ENCODE assay signal across 10 cellular contexts in the genomic region with DNA sequence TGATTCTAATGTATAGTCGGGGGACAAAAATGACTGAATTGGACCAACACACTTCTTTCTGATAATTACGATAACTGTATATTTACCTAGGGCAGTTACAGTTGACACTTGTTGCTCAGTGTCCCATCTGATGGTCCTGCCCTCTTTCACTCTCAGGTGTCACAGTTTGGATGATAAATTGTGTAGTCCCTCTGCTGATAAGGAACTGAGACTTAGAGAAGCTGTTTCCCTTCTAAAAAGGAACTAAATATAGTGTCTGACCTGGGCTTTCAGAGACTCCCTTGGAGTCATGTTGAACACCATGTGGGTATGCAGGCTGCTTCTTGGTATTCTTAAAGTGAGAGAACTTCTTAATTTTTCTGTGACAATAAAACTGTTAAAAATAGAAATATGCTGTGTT.
DNase-seq lines count a peak whose midpoint lies in the region; ATAC-seq lines count a peak whose summit lies in the region.
"Had no signal": no experiment of that assay in that cellular context is flagged by ENCODE, and none has a peak within 500 bp of the region (broad histone marks: within the 10 kb centered on the region; RNA-seq: fewer than 3 reads in every experiment).

No MANE protein-coding gene starts in this region.

- peak; percentile 97 for ATAC-seq in GM18858 (IDR thresholded peaks at IDR 0.05; ENCODE audit: unreplicated experiment)
- peak; percentile 97 for ATAC-seq in GM21447 (IDR thresholded peaks at IDR 0.05; ENCODE audit: unreplicated experiment)
- peak; percentile 83 for ATAC-seq in HG03060 (IDR thresholded peaks at IDR 0.05; ENCODE audit: low read depth, unreplicated experiment)
- ATAC-seq in HG02759 (IDR thresholded peaks at IDR 0.05; ENCODE audit: unreplicated experiment): no peak

- DNase-seq in NOMO-1 (lab: John Stamatoyannopoulos, UW; ENCODE audit: unreplicated experiment in 2 of 2): peak; percentile 1 to 77
- no peak for DNase-seq in GM19238 (ENCODE audit: insufficient read length, low spot score)
- no peak for DNase-seq in ecto neural progenitor cell (ENCODE audit: low spot score)
- DNase-seq in inferior parietal cortex (ENCODE audit: extremely low spot score): no peak
- DNase-seq: activated T-cell treated with anti-CD3 and anti-CD28 coated beads for 4 hours, NCI-H146 had no signal

Comparison
In these comparisons a context has a peak if more than half of its experiments do, and no peak if none do; other contexts are left out.
1. DNase-seq: peak in NOMO-1 (2 of 2); none in GM19238 (single experiment), ecto neural progenitor cell (single experiment) and inferior parietal cortex (single experiment).